ENCODE assay signal across 2 cellular contexts in genomic region chr17:1074886-1075665, GRCh38.
TF ChIP-seq lines count a peak whose summit lies in the region.

No MANE protein-coding gene starts in this region.

TF ChIP-seq in HepG2, 621 proteins besides CTCF, POLR2A, EP300 and RAD21 (continued from another document):
- peak; percentile 59 for TF ChIP-seq ZNF687 (CRISPR knock-in tag; IDR thresholded peaks at IDR 0.05)
- no peak for TF ChIP-seq CHD4 (IDR thresholded peaks at IDR 0.05; ENCODE audit: borderline replicate concordance, low read length)
- TF ChIP-seq FOXM1 (CRISPR knock-in tag; IDR thresholded peaks at IDR 0.05), result no peak
- TF ChIP-seq KDM6A (CRISPR knock-in tag; IDR thresholded peaks at IDR 0.05; ENCODE audit: low read depth), result no peak
- no peak for TF ChIP-seq ZFP36 (IDR thresholded peaks at IDR 0.05; ENCODE audit: borderline replicate concordance, low read depth, low read length, partially characterized antibody)
- no peak for TF ChIP-seq MATR3 (CRISPR knock-in tag; IDR thresholded peaks at IDR 0.05)
- no peak for TF ChIP-seq FOXA1 (IDR thresholded peaks at IDR 0.05)
- no peak for TF ChIP-seq FOXA1 (CRISPR knock-in tag; IDR thresholded peaks at IDR 0.05)
- no peak for TF ChIP-seq BATF2 (CRISPR knock-in tag; IDR thresholded peaks at IDR 0.05)
- no peak for TF ChIP-seq ZNF496 (CRISPR knock-in tag; IDR thresholded peaks at IDR 0.05; ENCODE audit: insufficient replicate concordance)
- no peak for TF ChIP-seq KDM1A (CRISPR knock-in tag; IDR thresholded peaks at IDR 0.05)
- no peak for TF ChIP-seq NPAS2 (CRISPR knock-in tag; IDR thresholded peaks at IDR 0.05; ENCODE audit: borderline replicate concordance)
- TF ChIP-seq ZNF556 (CRISPR knock-in tag; IDR thresholded peaks at IDR 0.05; ENCODE audit: borderline replicate concordance), result no peak

TF ChIP-seq in SK-N-SH treated with all-trans-retinoic acid at 6 μM for 48 hours, 23 proteins besides CTCF, POLR2A, EP300 and RAD21 (continued from another document):
- TF ChIP-seq ZNF8 (CRISPR knock-in tag; IDR thresholded peaks at IDR 0.05) (no peak), RARB (CRISPR knock-in tag; IDR thresholded peaks at IDR 0.05) (no peak), ZNF565 (CRISPR knock-in tag; conservative IDR thresholded peaks at IDR 0.05; ENCODE audit: low read depth) (no peak), CSRNP3 (CRISPR knock-in tag; IDR thresholded peaks at IDR 0.05) (no peak)
TF ChIP-seq in SK-N-SH treated with all-trans-retinoic acid at 6 μM for 48 hours: peak in this region for 0.
